ENCODE assay signal across 1 cellular context in the genomic region with DNA sequence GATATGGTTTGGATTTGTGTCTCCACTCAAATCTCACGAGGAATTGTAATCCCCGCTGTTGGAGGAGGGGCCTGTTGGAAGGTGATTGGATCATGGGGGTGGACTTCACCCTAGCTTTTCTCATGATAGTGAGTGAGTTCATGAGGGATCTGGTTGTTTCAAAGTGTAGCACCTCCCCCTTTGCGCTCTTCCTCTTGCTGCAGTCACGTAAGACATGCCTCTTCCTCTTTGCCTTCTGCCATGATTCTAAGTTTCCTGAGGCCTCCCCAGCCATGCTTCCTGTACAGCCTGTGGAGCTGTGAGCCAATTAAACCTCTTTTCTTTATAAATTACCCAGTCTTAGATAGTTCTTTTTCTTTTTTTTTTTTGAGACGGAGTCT.
TF ChIP-seq lines count a peak whose summit lies in the region.

No MANE protein-coding gene starts in this region.

TF ChIP-seq in SK-N-SH, 30 proteins besides CTCF, POLR2A, EP300 and RAD21:
- TF ChIP-seq TAF1 (IDR thresholded peaks at IDR 0.05; ENCODE audit: borderline replicate concordance, low read depth, low read length) = no peak
- TF ChIP-seq SIN3A (IDR thresholded peaks at IDR 0.05; ENCODE audit: borderline replicate concordance, low read depth, low read length) = no peak
- TF ChIP-seq, protein P1, sequence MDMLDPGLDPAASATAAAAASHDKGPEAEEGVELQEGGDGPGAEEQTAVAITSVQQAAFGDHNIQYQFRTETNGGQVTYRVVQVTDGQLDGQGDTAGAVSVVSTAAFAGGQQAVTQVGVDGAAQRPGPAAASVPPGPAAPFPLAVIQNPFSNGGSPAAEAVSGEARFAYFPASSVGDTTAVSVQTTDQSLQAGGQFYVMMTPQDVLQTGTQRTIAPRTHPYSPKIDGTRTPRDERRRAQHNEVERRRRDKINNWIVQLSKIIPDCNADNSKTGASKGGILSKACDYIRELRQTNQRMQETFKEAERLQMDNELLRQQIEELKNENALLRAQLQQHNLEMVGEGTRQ (IDR thresholded peaks at IDR 0.05; ENCODE audit: borderline replicate concordance, low read depth, low read length) = no peak
- TF ChIP-seq CHD2 (IDR thresholded peaks at IDR 0.05; ENCODE audit: low read length, partially characterized antibody) = no peak
- TF ChIP-seq GABPA (IDR thresholded peaks at IDR 0.05; ENCODE audit: low read depth) = no peak
